Comparison of ENCODE assay signal across 12 cellular contexts in the genomic region with DNA sequence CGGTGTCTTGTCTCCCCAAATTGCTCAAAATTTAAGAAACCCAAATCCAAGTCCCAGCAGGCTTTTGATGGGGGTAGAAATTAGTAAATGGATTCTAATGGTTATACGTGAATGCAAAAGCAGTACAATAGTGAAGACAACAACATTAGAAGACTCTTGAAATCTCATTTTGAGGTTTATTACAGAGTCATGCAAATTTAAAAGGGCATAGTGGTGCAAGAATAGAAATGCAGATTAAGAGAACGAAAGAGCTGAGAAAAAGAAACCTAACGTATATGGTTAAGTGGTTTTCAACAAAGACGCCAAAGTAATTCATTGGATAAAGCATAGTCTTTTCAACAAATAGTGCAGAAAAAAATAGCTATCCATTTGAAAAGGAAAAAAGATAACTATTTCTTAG. TPM values are rescaled to one million over a fixed set of nuclear protein-coding genes. Genes with fewer than 3 reads are reported as not detected.
DNase-seq lines count a peak whose midpoint lies in the region; ATAC-seq and TF ChIP-seq lines count a peak whose summit lies in the region.
"Had no signal": no experiment of that assay in that cellular context is flagged by ENCODE, and none has a peak within 500 bp of the region (broad histone marks: within the 10 kb centered on the region; RNA-seq: fewer than 3 reads in every experiment).

No MANE protein-coding gene starts in this region.

- CTCF ChIA-PET in activated CD4-positive, alpha-beta memory T cell treated with anti-CD3 and anti-CD28 coated beads, Interleukin-2, amount 10 ng/mL, durations not matched to agents 7 days and 5 days (lab: Charles Lee) = interaction anchor here (1.1 to 2.4 kb wide), 3 partner anchors 12 to 39 kb away, joined by 3 to 11 read pairs (median 3); a partner anchor contains a TSS

- peaks cover 0 to 12% (median 3%) of the 10 kb centered on the region in 6 donors for H3K4me1 ChIP-seq in spleen

- peak overlapping the region; percentile 73 for H3K27ac Mint-ChIP-seq in activated CD4-positive, alpha-beta memory T cell treated with anti-CD3 and anti-CD28 coated beads, Interleukin-2, amount 10 ng/mL, durations not matched to agents 7 days and 5 days

- no peak overlapping the region for H3K27ac ChIP-seq in spleen
- H3K27ac ChIP-seq: brain microvascular endothelial cell, epithelial cell of prostate had no signal

- in situ Hi-C loops in ACHN (cut with HindIII; ENCODE audit: low pct_ligation_motif_present, low pct_unique_long_range_greater_than_20kb, low sequenced_read_pairs) = no loop called here

- POLR2A ChIA-PET in activated CD4-positive, alpha-beta memory T cell treated with anti-CD3 and anti-CD28 coated beads, Interleukin-2, amount 10 ng/mL, durations not matched to agents 7 days and 5 days (lab: Charles Lee) = interaction anchor here (0.9 to 1.8 kb wide), 4 partner anchors 13 to 39 kb away, joined by 3 to 14 read pairs (median 6); a partner anchor contains a TSS

- ATAC-seq in GM19455 (IDR thresholded peaks at IDR 0.05; ENCODE audit: unreplicated experiment) (peak; percentile 80), HG03108 (IDR thresholded peaks at IDR 0.05; ENCODE audit: unreplicated experiment) (peak; percentile 71)

- peak overlapping the region; percentile 55 for H3K4me3 Mint-ChIP-seq in activated CD4-positive, alpha-beta memory T cell treated with anti-CD3 and anti-CD28 coated beads, Interleukin-2, amount 10 ng/mL, durations not matched to agents 7 days and 5 days

- TF ChIP-seq CTCF in GM12864 (IDR thresholded peaks at IDR 0.05; ENCODE audit: low read depth, low read length, missing control alignments) = no peak
- no peak for TF ChIP-seq CTCF in spleen (IDR thresholded peaks at IDR 0.05 in 8 of 11, conservative IDR thresholded peaks at IDR 0.05 in 3 of 11)

- no peaks in the 10 kb centered on the region for H3K27me3 ChIP-seq in spleen (replicated peaks in 1 of 7)
- H3K27me3 ChIP-seq: brain microvascular endothelial cell had no signal

- peaks cover 25% of the 10 kb centered on the region for H3K4me1 Mint-ChIP-seq in activated CD4-positive, alpha-beta memory T cell treated with anti-CD3 and anti-CD28 coated beads, Interleukin-2, amount 10 ng/mL, durations not matched to agents 7 days and 5 days

- H3K4me3 ChIP-seq in GM12864 (ENCODE audit: low read depth, low read length) (no peak overlapping the region; the same call in 1 of the 2 replicates), spleen (no peak overlapping the region)

- no peak for TF ChIP-seq POLR2A in spleen (IDR thresholded peaks at IDR 0.05)

- no peaks in the 10 kb centered on the region for H3K9me3 ChIP-seq in spleen

- H3K36me3 ChIP-seq in spleen = no peaks in the 10 kb centered on the region
- H3K36me3 ChIP-seq: brain microvascular endothelial cell had no signal

- 54 to 74% (median 63%) methylated on average over 5 of the region's 5 CpGs for WGBS in spleen, 5 donors

- H3K9me3 Mint-ChIP-seq in activated CD4-positive, alpha-beta memory T cell treated with anti-CD3 and anti-CD28 coated beads, Interleukin-2, amount 10 ng/mL, durations not matched to agents 7 days and 5 days = no peaks in the 10 kb centered on the region

- DNase-seq in GM12864 (ENCODE audit: low read depth) = peak; percentile 73
- DNase-seq in activated CD4-positive, alpha-beta memory T cell treated with anti-CD3 and anti-CD28 coated beads, Interleukin-2, amount 10 ng/mL, durations not matched to agents 7 days and 5 days = no peak
- DNase-seq in DMS114 treated with DMSO at 0.1 percent for 48 hours (lab: John Stamatoyannopoulos, UW; ENCODE audit: unreplicated experiment) = no peak
- no peak for DNase-seq in NCI-H128 (lab: John Stamatoyannopoulos, UW; ENCODE audit: unreplicated experiment)
- DNase-seq in spleen = no peak
- no peak for DNase-seq in ACHN
- DNase-seq: brain microvascular endothelial cell; NCI-H524 treated with DMSO at 0.1 percent for 48 hours; stimulated activated CD4-positive, alpha-beta T cell treated with anti-CD3 and anti-CD28 coated beads, Interleukin-15, amount 100 ng/mL, for 24 hours had no signal

- H3K27me3 Mint-ChIP-seq in activated CD4-positive, alpha-beta memory T cell treated with anti-CD3 and anti-CD28 coated beads, Interleukin-2, amount 10 ng/mL, durations not matched to agents 7 days and 5 days = peaks cover 5% of the 10 kb centered on the region

- intact Hi-C loops in spleen (cut with DNase I; ENCODE audit: low total_unique reads) = no loop called here

- H3K36me3 Mint-ChIP-seq in activated CD4-positive, alpha-beta memory T cell treated with anti-CD3 and anti-CD28 coated beads, Interleukin-2, amount 10 ng/mL, durations not matched to agents 7 days and 5 days (ENCODE audit: low read depth) = peaks cover 15% of the 10 kb centered on the region

RNA-seq across cellular contexts. Expression of a gene that starts 33.2 kb away (rescaled TPM):
- total RNA-seq in activated CD4-positive, alpha-beta memory T cell treated with anti-CD3 and anti-CD28 coated beads, Interleukin-2, amount 10 ng/mL, durations not matched to agents 7 days and 5 days = 100 to 1,000 TPM; 128 to 133 TPM
- 100 to 1,000 TPM in 4 of 7 donors, 10 to 100 TPM in 3; 92.9 to 129 (median 102) TPM for total RNA-seq in spleen
- 100 to 1,000 TPM in 2 of 3 donors, 10 to 100 TPM in 1; 53.6 to 108 (median 102) TPM for polyA plus RNA-seq in spleen

RNA-seq across cellular contexts. Expression of a gene that starts 39.4 kb away (rescaled TPM):
- 100 to 1,000 TPM; 103 to 106 TPM for total RNA-seq in activated CD4-positive, alpha-beta memory T cell treated with anti-CD3 and anti-CD28 coated beads, Interleukin-2, amount 10 ng/mL, durations not matched to agents 7 days and 5 days
- total RNA-seq in spleen = 100 to 1,000 TPM in 1 of 7 donors, 10 to 100 TPM in 6; 83.0 to 137 (median 89.1) TPM
- polyA plus RNA-seq in spleen = 10 to 100 TPM; 22.2 to 41.5 (median 25.7) TPM

RNA-seq across cellular contexts. Expression of a gene that starts 54.1 kb away (rescaled TPM):
- 10 to 100 TPM; 44.6 to 45.6 TPM for total RNA-seq in activated CD4-positive, alpha-beta memory T cell treated with anti-CD3 and anti-CD28 coated beads, Interleukin-2, amount 10 ng/mL, durations not matched to agents 7 days and 5 days
- total RNA-seq in spleen = 1 to 10 TPM in 5 of 7 donors, under 1 TPM in 2; 0.66 to 4.2 (median 1.8) TPM
- polyA plus RNA-seq in spleen = 1 to 10 TPM in 2 of 3 donors, under 1 TPM in 1; 0.48 to 1.8 (median 1.6) TPM

RNA-seq across cellular contexts. Expression of a gene that starts 54.4 kb away (rescaled TPM):
- under 1 TPM; 0.50 to 0.83 TPM for total RNA-seq in activated CD4-positive, alpha-beta memory T cell treated with anti-CD3 and anti-CD28 coated beads, Interleukin-2, amount 10 ng/mL, durations not matched to agents 7 days and 5 days
- total RNA-seq in spleen = under 1 TPM in 5 of 7 donors, not detected in 2; 0.25 to 0.85 (median 0.44) TPM
- under 1 TPM; 0.13 to 0.56 (median 0.48) TPM for polyA plus RNA-seq in spleen

Comparison
In these comparisons a context has a peak if more than half of its experiments do, and no peak if none do; other contexts are left out.
1. RNA of a gene that starts 54.1 kb away (total RNA-seq): 44.6 to 45.6 TPM in activated CD4-positive, alpha-beta memory T cell treated with anti-CD3 and anti-CD28 coated beads, Interleukin-2, amount 10 ng/mL, durations not matched to agents 7 days and 5 days; 0.66 to 4.2 TPM in spleen; every median in the first group is over 4 times any median in the second.